In the genomic region with DNA sequence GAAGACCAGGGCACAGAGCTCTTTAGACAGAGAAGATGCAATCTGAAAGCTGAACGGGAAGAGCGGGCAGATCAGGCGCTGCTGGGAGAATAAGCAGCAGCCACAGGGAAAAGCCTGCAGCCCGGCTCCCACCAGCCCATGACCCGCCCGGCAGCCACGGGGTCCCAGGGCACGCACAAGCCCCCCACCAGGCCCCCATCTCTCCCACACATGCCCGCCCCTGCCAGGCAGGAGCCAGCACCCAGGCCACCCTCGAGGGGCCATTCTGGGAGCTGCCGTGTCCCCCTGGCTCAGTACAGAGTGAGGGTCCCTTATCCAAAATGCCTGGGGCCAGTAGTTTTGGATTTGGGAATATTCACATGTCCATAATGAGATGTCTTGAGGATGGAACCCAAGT, we compare ENCODE assay signal across 29 cellular contexts. TPM values are rescaled to one million over a fixed set of nuclear protein-coding genes. Genes with fewer than 3 reads are reported as not detected.
DNase-seq lines count a peak whose midpoint lies in the region; ATAC-seq, FAIRE-seq and TF ChIP-seq lines count a peak whose summit lies in the region.
"Had no signal": no experiment of that assay in that cellular context is flagged by ENCODE, and none has a peak within 500 bp of the region (broad histone marks: within the 10 kb centered on the region; RNA-seq: fewer than 3 reads in every experiment).

No MANE protein-coding gene starts in this region.

- WGBS in psoas muscle, 3 donors: 96 to 98% (median 96%) methylated on average over 8 to 11 of the region's 11 CpGs

- peaks cover 0 to 3% of the 10 kb centered on the region in 2 donors for H3K36me3 ChIP-seq in psoas muscle (ENCODE audit: insufficient read depth in 1 of 2, low read depth in 1 of 2)

- intact Hi-C loops in psoas muscle (cut with DNase I): no loop called here

- H3K9me3 ChIP-seq in psoas muscle: peaks cover 6% of the 10 kb centered on the region
- H3K9me3 ChIP-seq: HAP-1 had no signal

- no peak overlapping the region for H3K4me3 ChIP-seq in psoas muscle
- H3K4me3 ChIP-seq: esophagus squamous epithelium, gastroesophageal sphincter, HAP-1, skin epidermis, tibial artery had no signal

- H3K4me1 ChIP-seq in psoas muscle: no peaks in the 10 kb centered on the region
- H3K4me1 ChIP-seq: esophagus squamous epithelium, gastroesophageal sphincter, HAP-1, tibial artery had no signal

- no peak for TF ChIP-seq CTCF in 22Rv1 (IDR thresholded peaks at IDR 0.05)
- no peak for TF ChIP-seq CTCF in psoas muscle (IDR thresholded peaks at IDR 0.05)

- ATAC-seq in left lobe of liver (no peak), psoas muscle (no peak), GM21723 (IDR thresholded peaks at IDR 0.05; ENCODE audit: unreplicated experiment) (no peak), GM18909 (IDR thresholded peaks at IDR 0.05; ENCODE audit: poor library complexity, unreplicated experiment) (no peak)
- ATAC-seq: activated naive CD8-positive, alpha-beta T cell treated with anti-CD3 and anti-CD28 coated beads, Interleukin-2, amount 50 U/mL, for 24 hours; gastroesophageal sphincter; naive thymus-derived CD8-positive, alpha-beta T cell; stimulated activated naive CD8-positive, alpha-beta T cell treated with anti-CD3 and anti-CD28 coated beads, Interleukin-15, Interleukin-2, amounts not matched to agents 100 U/mL and 50 U/mL, for 24 hours had no signal

- no peaks in the 10 kb centered on the region for H3K27me3 ChIP-seq in psoas muscle (ENCODE audit: insufficient read depth in 3 of 3, low read length in 2 of 3)
- H3K27me3 ChIP-seq: esophagus squamous epithelium, gastroesophageal sphincter, tibial artery had no signal

- no peak for FAIRE-seq in HTR-8/SVneo (lab: Jason Lieb, UNC)
- FAIRE-seq: colon, keratinocyte had no signal

- H3K27ac ChIP-seq in 22Rv1: peak overlapping the region; percentile 45
- no peak overlapping the region for H3K27ac ChIP-seq in psoas muscle
- H3K27ac ChIP-seq: gastroesophageal sphincter, HL-60, skin epidermis, tibial artery had no signal

- peak; percentile 37 for DNase-seq in activated CD8-positive, alpha-beta memory T cell treated with anti-CD3 and anti-CD28 coated beads, Interleukin-2, amount 50 U/mL, for 48 hours
- DNase-seq in left lobe of liver (ENCODE audit: low spot score): peak; percentile 48
- peak; percentile 7 to 26 for DNase-seq in psoas muscle
- DNase-seq in activated CD4-positive, alpha-beta T cell treated with anti-CD3 and anti-CD28 coated beads, Interleukin-2, amount 50 U/mL, for 4 hours: no peak
- no peak for DNase-seq in HTR-8/SVneo (ENCODE audit: insufficient read length, low spot score)
- DNase-seq: activated CD4-positive, alpha-beta T cell treated with anti-CD3 and anti-CD28 coated beads for 1 hour; activated naive CD8-positive, alpha-beta T cell treated with anti-CD3 and anti-CD28 coated beads, Interleukin-2, amount 50 U/mL, for 24 hours; C1 segment of cervical spinal cord; effector memory CD4-positive, alpha-beta T cell; EL; esophagus squamous epithelium; IMR-90; mesendoderm; NCI-H1105 treated with DMSO at 0.1 percent for 48 hours; NCI-H2029 treated with DMSO at 0.1 percent for 48 hours; NCI-H82; stimulated activated CD4-positive, alpha-beta T cell treated with anti-CD3 and anti-CD28 coated beads, Interleukin-2, amount 100 ng/mL, for 48 hours; stimulated activated naive CD8-positive, alpha-beta T cell treated with anti-CD3 and anti-CD28 coated beads, Interleukin-15, Interleukin-2, amounts not matched to agents 100 U/mL and 50 U/mL, for 24 hours had no signal

RNA-seq across cellular contexts. Expression of gene SLC19A1, which starts 16.3 kb away (rescaled TPM):
- 13.7 TPM for total RNA-seq in left lobe of liver
- total RNA-seq in psoas muscle: 1 to 10 TPM; 1.4 to 2.8 (median 1.9) TPM
- polyA plus RNA-seq in psoas muscle: 1 to 10 TPM; 2.3 to 3.8 (median 3.1) TPM

Comparison
In these comparisons a context has a peak if more than half of its experiments do, and no peak if none do; other contexts are left out.
1. DNase-seq: peak in activated CD8-positive, alpha-beta memory T cell treated with anti-CD3 and anti-CD28 coated beads, Interleukin-2, amount 50 U/mL, for 48 hours (single experiment), left lobe of liver (single experiment) and psoas muscle (2 of 2); none in activated CD4-positive, alpha-beta T cell treated with anti-CD3 and anti-CD28 coated beads, Interleukin-2, amount 50 U/mL, for 4 hours (0 of 2) and HTR-8/SVneo (single experiment).